2 cellular contexts compared by ENCODE assay signal in the genomic region with DNA sequence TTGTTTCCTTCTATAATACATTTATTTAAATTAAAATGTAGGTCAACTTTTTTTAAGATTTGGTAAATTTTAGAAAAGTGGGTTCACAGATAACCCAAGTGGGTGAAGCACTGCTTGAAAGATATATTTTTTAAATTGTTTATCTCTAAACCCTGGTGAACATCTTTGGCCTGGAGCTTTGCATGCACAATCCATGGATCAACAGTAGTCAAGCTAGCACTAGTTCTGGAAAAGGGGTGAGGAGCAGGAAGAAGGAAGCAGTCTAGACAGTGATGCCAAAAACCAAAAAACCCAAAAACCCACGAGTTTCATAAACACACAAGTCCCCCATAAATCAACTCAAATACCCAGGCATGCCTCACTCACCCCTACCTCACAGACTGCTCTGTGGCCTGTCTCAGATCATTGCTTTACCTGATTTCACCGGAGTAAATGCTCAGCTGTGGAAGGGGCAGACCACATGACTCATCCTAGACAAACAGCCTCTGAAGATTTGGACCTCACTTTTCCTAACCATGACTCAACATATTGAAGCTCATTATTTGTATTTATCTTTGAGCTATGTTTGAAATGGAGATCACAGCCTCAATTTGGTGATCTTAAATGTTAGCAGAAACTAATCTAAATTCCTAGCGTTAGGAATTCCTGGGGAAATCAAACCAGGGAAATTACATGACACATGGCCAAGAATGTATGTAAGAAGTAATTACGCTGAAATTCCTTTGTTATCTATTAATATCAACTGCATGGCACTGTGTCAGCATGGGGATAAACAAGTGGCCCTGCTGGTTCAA.
TF ChIP-seq lines count a peak whose summit lies in the region.

No MANE protein-coding gene starts in this region.

TF ChIP-seq in HCT116, 20 proteins besides CTCF, POLR2A, EP300 and RAD21 (continued from another document):
- TF ChIP-seq, protein P1, sequence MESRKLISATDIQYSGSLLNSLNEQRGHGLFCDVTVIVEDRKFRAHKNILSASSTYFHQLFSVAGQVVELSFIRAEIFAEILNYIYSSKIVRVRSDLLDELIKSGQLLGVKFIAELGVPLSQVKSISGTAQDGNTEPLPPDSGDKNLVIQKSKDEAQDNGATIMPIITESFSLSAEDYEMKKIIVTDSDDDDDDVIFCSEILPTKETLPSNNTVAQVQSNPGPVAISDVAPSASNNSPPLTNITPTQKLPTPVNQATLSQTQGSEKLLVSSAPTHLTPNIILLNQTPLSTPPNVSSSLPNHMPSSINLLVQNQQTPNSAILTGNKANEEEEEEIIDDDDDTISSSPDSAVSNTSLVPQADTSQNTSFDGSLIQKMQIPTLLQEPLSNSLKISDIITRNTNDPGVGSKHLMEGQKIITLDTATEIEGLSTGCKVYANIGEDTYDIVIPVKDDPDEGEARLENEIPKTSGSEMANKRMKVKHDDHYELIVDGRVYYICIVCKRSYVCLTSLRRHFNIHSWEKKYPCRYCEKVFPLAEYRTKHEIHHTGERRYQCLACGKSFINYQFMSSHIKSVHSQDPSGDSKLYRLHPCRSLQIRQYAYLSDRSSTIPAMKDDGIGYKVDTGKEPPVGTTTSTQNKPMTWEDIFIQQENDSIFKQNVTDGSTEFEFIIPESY (IDR thresholded peaks at IDR 0.05; ENCODE audit: extremely low read depth, insufficient replicate concordance, low read length) = no peak
- TF ChIP-seq SP1 (IDR thresholded peaks at IDR 0.05; ENCODE audit: low read depth) (peak; percentile 42; the same call in 1 of the 2 replicates), EZH2phosphoT487 (IDR thresholded peaks at IDR 0.05; ENCODE audit: borderline replicate concordance) (no peak), TCF7L2 (IDR thresholded peaks at IDR 0.05; ENCODE audit: borderline replicate concordance, extremely low read depth, insufficient read depth, insufficient read length) (peak; percentile 13), ZFX (IDR thresholded peaks at IDR 0.05) (no peak), ELF1 (IDR thresholded peaks at IDR 0.05; ENCODE audit: borderline replicate concordance, low read depth) (no peak), EZH2 (IDR thresholded peaks at IDR 0.05) (no peak), CBX3 (IDR thresholded peaks at IDR 0.05; ENCODE audit: low read depth) (0 out of 2 replicates have a peak, but pooled peaks have one; percentile 19), ZNF274 (IDR thresholded peaks at IDR 0.05; ENCODE audit: low read depth, low read length) (no peak), SRF (IDR thresholded peaks at IDR 0.05; ENCODE audit: low read depth) (no peak), FOSL1 (IDR thresholded peaks at IDR 0.05; ENCODE audit: low read depth) (peak; percentile 75), POLR2AphosphoS5 (IDR thresholded peaks at IDR 0.05; ENCODE audit: low read depth, low read length) (no peak)
- TF ChIP-seq, protein P2, sequence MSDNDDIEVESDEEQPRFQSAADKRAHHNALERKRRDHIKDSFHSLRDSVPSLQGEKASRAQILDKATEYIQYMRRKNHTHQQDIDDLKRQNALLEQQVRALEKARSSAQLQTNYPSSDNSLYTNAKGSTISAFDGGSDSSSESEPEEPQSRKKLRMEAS (IDR thresholded peaks at IDR 0.05) = peak; percentile 41
- TF ChIP-seq, protein P3, sequence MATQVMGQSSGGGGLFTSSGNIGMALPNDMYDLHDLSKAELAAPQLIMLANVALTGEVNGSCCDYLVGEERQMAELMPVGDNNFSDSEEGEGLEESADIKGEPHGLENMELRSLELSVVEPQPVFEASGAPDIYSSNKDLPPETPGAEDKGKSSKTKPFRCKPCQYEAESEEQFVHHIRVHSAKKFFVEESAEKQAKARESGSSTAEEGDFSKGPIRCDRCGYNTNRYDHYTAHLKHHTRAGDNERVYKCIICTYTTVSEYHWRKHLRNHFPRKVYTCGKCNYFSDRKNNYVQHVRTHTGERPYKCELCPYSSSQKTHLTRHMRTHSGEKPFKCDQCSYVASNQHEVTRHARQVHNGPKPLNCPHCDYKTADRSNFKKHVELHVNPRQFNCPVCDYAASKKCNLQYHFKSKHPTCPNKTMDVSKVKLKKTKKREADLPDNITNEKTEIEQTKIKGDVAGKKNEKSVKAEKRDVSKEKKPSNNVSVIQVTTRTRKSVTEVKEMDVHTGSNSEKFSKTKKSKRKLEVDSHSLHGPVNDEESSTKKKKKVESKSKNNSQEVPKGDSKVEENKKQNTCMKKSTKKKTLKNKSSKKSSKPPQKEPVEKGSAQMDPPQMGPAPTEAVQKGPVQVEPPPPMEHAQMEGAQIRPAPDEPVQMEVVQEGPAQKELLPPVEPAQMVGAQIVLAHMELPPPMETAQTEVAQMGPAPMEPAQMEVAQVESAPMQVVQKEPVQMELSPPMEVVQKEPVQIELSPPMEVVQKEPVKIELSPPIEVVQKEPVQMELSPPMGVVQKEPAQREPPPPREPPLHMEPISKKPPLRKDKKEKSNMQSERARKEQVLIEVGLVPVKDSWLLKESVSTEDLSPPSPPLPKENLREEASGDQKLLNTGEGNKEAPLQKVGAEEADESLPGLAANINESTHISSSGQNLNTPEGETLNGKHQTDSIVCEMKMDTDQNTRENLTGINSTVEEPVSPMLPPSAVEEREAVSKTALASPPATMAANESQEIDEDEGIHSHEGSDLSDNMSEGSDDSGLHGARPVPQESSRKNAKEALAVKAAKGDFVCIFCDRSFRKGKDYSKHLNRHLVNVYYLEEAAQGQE (IDR thresholded peaks at IDR 0.05; ENCODE audit: low read depth) = no peak
- TF ChIP-seq, protein P4, sequence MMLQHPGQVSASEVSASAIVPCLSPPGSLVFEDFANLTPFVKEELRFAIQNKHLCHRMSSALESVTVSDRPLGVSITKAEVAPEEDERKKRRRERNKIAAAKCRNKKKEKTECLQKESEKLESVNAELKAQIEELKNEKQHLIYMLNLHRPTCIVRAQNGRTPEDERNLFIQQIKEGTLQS (IDR thresholded peaks at IDR 0.05) = no peak
TF ChIP-seq in HCT116: peak in this region for 6.

TF ChIP-seq in SK-N-SH, 30 proteins besides CTCF, POLR2A, EP300 and RAD21 (continued from another document):
- TF ChIP-seq, protein P5, sequence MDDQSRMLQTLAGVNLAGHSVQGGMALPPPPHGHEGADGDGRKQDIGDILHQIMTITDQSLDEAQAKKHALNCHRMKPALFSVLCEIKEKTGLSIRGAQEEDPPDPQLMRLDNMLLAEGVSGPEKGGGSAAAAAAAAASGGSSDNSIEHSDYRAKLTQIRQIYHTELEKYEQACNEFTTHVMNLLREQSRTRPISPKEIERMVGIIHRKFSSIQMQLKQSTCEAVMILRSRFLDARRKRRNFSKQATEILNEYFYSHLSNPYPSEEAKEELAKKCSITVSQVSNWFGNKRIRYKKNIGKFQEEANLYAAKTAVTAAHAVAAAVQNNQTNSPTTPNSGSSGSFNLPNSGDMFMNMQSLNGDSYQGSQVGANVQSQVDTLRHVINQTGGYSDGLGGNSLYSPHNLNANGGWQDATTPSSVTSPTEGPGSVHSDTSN (IDR thresholded peaks at IDR 0.05) = peak; percentile 62
- TF ChIP-seq EZH2phosphoT487 (IDR thresholded peaks at IDR 0.05; ENCODE audit: borderline replicate concordance, low read depth) = no peak
- peak; percentile 73 for TF ChIP-seq JUND (IDR thresholded peaks at IDR 0.05)
- TF ChIP-seq, protein P6, sequence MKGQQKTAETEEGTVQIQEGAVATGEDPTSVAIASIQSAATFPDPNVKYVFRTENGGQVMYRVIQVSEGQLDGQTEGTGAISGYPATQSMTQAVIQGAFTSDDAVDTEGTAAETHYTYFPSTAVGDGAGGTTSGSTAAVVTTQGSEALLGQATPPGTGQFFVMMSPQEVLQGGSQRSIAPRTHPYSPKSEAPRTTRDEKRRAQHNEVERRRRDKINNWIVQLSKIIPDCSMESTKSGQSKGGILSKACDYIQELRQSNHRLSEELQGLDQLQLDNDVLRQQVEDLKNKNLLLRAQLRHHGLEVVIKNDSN (IDR thresholded peaks at IDR 0.05; ENCODE audit: borderline replicate concordance, low read depth) = 0 out of 2 replicates have a peak, but pooled peaks have one; percentile 41
- no peak for TF ChIP-seq RFX5 (IDR thresholded peaks at IDR 0.05; ENCODE audit: low read length)
